Comparison of ENCODE assay signal across 8 cellular contexts in the genomic region with DNA sequence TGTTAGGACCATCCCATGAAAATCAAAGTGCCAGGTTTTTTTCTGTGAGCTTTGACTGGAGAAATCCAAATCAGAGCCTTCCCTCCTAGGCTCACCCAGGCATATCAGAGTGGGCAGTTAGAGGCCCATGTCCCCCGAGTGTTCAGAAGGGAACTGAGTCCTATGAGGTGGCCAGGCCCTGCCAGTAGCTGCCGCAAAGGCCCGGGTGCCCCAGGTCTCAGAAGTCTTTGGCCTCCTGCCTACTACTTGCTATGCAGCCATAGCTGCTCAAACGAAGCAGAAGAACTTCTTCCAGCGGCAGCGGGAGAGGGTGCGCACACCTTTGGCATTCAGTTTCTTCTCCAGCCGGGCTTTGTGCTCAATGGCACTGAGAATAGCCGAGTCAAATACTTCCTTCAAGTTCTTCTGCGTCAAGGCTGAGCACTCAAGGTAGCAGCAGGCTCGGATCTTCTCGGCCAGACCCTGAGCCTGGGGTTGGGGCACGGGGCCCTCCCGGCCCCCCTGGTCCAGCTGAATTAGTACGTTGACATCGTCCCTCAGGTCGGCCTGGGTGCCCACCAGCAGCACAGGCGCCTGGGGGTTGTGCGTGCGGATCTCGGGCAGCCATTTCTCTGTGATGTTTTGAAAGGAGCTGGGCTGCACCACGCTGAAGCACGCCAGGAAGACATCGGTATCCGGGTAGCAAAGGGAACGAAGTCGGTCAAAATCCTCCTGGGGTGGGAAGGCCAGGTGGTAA. TPM values are rescaled to one million over a fixed set of nuclear protein-coding genes. Genes with fewer than 3 reads are reported as not detected.
DNase-seq lines count a peak whose midpoint lies in the region; ATAC-seq and TF ChIP-seq lines count a peak whose summit lies in the region.
"Had no signal": no experiment of that assay in that cellular context is flagged by ENCODE, and none has a peak within 500 bp of the region (broad histone marks: within the 10 kb centered on the region; RNA-seq: fewer than 3 reads in every experiment).

No MANE protein-coding gene starts in this region.

- H3K4me3 Mint-ChIP-seq in HFFc6, result peak overlapping the region; percentile 74
- H3K4me3 Mint-ChIP-seq in progenitor cell of endocrine pancreas (ENCODE audit: low read depth), result peak overlapping the region; percentile 77

- H3K4me3 ChIP-seq in body of pancreas, result peak overlapping the region in 1 of 2 donors; percentile 26

- intact Hi-C loops in body of pancreas (cut with DNase I), result no loop called here

- H3K4me1 Mint-ChIP-seq in HFFc6 (ENCODE audit: low read depth) (peaks cover 21% of the 10 kb centered on the region), progenitor cell of endocrine pancreas (ENCODE audit: low read depth) (peaks cover 20% of the 10 kb centered on the region)

- no peak for TF ChIP-seq POLR2A in body of pancreas (IDR thresholded peaks at IDR 0.05)

- WGBS in body of pancreas, 2 donors, result 33% methylated on average over 27 of the region's 27 CpGs; no CpG with 5 or more reads in 1 of the 2 donors

- H3K36me3 Mint-ChIP-seq in HFFc6 (ENCODE audit: low read depth), result no peaks in the 10 kb centered on the region
- H3K36me3 Mint-ChIP-seq in progenitor cell of endocrine pancreas (ENCODE audit: insufficient read depth), result no peaks in the 10 kb centered on the region

- H3K27ac Mint-ChIP-seq in HFFc6 (no peak overlapping the region), progenitor cell of endocrine pancreas (peak overlapping the region; percentile 65)

- peak overlapping the region; percentile 95 to 100 (median 97) for H3K27ac ChIP-seq in body of pancreas

- TF ChIP-seq CTCF in HFFc6 (IDR thresholded peaks at IDR 0.05), result no peak
- no peak for TF ChIP-seq CTCF in body of pancreas (IDR thresholded peaks at IDR 0.05)
- TF ChIP-seq CTCF in progenitor cell of endocrine pancreas (IDR thresholded peaks at IDR 0.05; ENCODE audit: unreplicated experiment), result no peak

- no peaks in the 10 kb centered on the region for H3K9me3 Mint-ChIP-seq in HFFc6
- no peaks in the 10 kb centered on the region for H3K9me3 Mint-ChIP-seq in progenitor cell of endocrine pancreas (ENCODE audit: low read depth)

- H3K4me1 ChIP-seq in body of pancreas, result peaks cover 53% of the 10 kb centered on the region

- H3K27me3 Mint-ChIP-seq in HFFc6 (ENCODE audit: insufficient read depth) (peaks cover 1% of the 10 kb centered on the region; the same call in 1 of the 2 replicates), progenitor cell of endocrine pancreas (peaks cover 11% of the 10 kb centered on the region)

- no peaks in the 10 kb centered on the region for H3K36me3 ChIP-seq in body of pancreas (replicated peaks in 1 of 2; ENCODE audit: insufficient read depth in 1 of 2, low read depth in 2 of 2)

- DNase-seq in HFFc6, result no peak
- peak in 2 of 4 donors; percentile 27 to 39 for DNase-seq in body of pancreas
- DNase-seq in progenitor cell of endocrine pancreas (ENCODE audit: low spot score, unreplicated experiment), result no peak
- no peak for DNase-seq in NCI-H1105 (lab: John Stamatoyannopoulos, UW)
- no peak for DNase-seq in A172 (ENCODE audit: low spot score)

- ATAC-seq in body of pancreas (no peak), HG03175 (IDR thresholded peaks at IDR 0.05; ENCODE audit: unreplicated experiment) (no peak)

- H3K27me3 ChIP-seq in body of pancreas, result no peaks in the 10 kb centered on the region

- no peaks in the 10 kb centered on the region for H3K9me3 ChIP-seq in body of pancreas

RNA-seq across cellular contexts. Expression of gene RHOV, which starts 1.1 kb away (rescaled TPM):
- total RNA-seq in HFFc6 (2021; fragmentation: NEBNext Ultra II Directional; extraction: Animal tissue kit (Norgen Biotek cat#: 25700)), result under 1 TPM in 5 of 6 experiments, not detected in 1; 0.14 to 0.41 (median 0.31) TPM
- 1 to 10 TPM; 6.2 to 6.3 TPM for total RNA-seq in body of pancreas
- 4.4 and 5.1 TPM in 2 replicates for total RNA-seq in progenitor cell of endocrine pancreas
- 0.22 and 1.4 TPM in 2 replicates for total RNA-seq in A172 (2014; rRNA removed; shearing (Covaris generic))

RNA-seq across cellular contexts. Expression of gene VPS18, which starts 21.3 kb away (rescaled TPM):
- total RNA-seq in HFFc6 (2021; fragmentation: NEBNext Ultra II Directional; extraction: Animal tissue kit (Norgen Biotek cat#: 25700)), result 10 to 100 TPM; 27.7 to 33.1 (median 31.2) TPM
- 10 to 100 TPM; 10.9 to 14.8 TPM for total RNA-seq in body of pancreas
- total RNA-seq in progenitor cell of endocrine pancreas, result 27.4 and 28.9 TPM in 2 replicates
- total RNA-seq in A172 (2014; rRNA removed; shearing (Covaris generic)), result 39.7 and 41.7 TPM in 2 replicates

RNA-seq across cellular contexts. Expression of gene SPINT1, which starts 29.1 kb away (rescaled TPM):
- under 1 TPM in 5 of 6 experiments, not detected in 1; 0.14 to 0.51 (median 0.26) TPM for total RNA-seq in HFFc6 (2021; fragmentation: NEBNext Ultra II Directional; extraction: Animal tissue kit (Norgen Biotek cat#: 25700))
- total RNA-seq in body of pancreas (100 to 1,000 TPM; 110 to 134 TPM), progenitor cell of endocrine pancreas (213 and 217 TPM in 2 replicates)
- 0.22 and 1.3 TPM in 2 replicates for total RNA-seq in A172 (2014; rRNA removed; shearing (Covaris generic))

RNA-seq across cellular contexts. Expression of gene PPP1R14D, which starts 44.5 kb away (rescaled TPM):
- not detected for total RNA-seq in HFFc6 (2021; fragmentation: NEBNext Ultra II Directional; extraction: Animal tissue kit (Norgen Biotek cat#: 25700))
- total RNA-seq in body of pancreas, result not detected
- 0.81 and 1.5 TPM in 2 replicates for total RNA-seq in progenitor cell of endocrine pancreas
- not detected in 2 replicates for total RNA-seq in A172 (2014; rRNA removed; shearing (Covaris generic))
- total RNA-seq: renal cortical epithelial cell; T-helper 2 cell treated with Interferon-gamma antibody and Interleukin-4, amounts not matched to agents 100 ng/mL and 5 ng/mL, for 36 hours had no signal

RNA-seq across cellular contexts. Expression of gene DLL4, which starts 56.2 kb away (rescaled TPM):
- under 1 TPM in 2 of 6 experiments, not detected in 4; 0.05 to 0.11 TPM for total RNA-seq in HFFc6 (2021; fragmentation: NEBNext Ultra II Directional; extraction: Animal tissue kit (Norgen Biotek cat#: 25700))
- total RNA-seq in body of pancreas (1 to 10 TPM in 1 of 2 donors, under 1 TPM in 1; 0.33 to 3.6 TPM), progenitor cell of endocrine pancreas (6.2 and 6.5 TPM in 2 replicates)
- not detected in 2 replicates for total RNA-seq in A172 (2014; rRNA removed; shearing (Covaris generic))
- total RNA-seq: T-helper 2 cell treated with Interferon-gamma antibody and Interleukin-4, amounts not matched to agents 100 ng/mL and 5 ng/mL, for 36 hours had no signal

Comparison
In these comparisons a context has a peak if more than half of its experiments do, and no peak if none do; other contexts are left out.
1. RNA of gene SPINT1, which starts 29.1 kb away (total RNA-seq): 213 to 217 TPM in progenitor cell of endocrine pancreas and 110 to 134 TPM in body of pancreas; 0.22 to 1.3 TPM in A172 and 0.14 to 0.51 TPM in HFFc6; every median in the first group is over 10 times any median in the second.